ENCODE assay signal across 16 cellular contexts in the genomic region with DNA sequence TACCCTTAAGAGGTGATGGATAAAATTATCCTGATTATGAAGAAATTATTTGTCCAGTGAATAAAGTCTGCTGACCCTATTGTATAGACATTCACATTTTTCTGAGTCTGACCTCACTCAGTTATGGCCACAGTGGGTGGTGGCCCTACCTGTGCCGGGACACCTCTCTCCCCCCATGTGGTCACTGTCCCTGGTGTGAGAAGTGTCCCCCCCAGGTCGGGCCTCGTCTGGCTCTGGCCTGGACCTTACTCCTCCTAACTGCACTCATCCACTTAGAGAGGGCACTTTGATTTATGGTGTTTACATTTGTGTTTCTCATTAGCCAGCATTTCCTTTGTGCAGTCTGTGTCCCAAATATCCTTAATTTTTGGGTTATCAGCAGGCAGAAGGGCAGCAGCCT. TPM values are rescaled to one million over a fixed set of nuclear protein-coding genes. Genes with fewer than 3 reads are reported as not detected.
DNase-seq lines count a peak whose midpoint lies in the region; ATAC-seq, FAIRE-seq and TF ChIP-seq lines count a peak whose summit lies in the region.
"Had no signal": no experiment of that assay in that cellular context is flagged by ENCODE, and none has a peak within 500 bp of the region (broad histone marks: within the 10 kb centered on the region; RNA-seq: fewer than 3 reads in every experiment).

No MANE protein-coding gene starts in this region.

- no peaks in the 10 kb centered on the region for H3K36me3 ChIP-seq in right atrium auricular region
- no peaks in the 10 kb centered on the region for H3K36me3 ChIP-seq in mesenchymal stem cell (ENCODE audit: control insufficient read depth in 1 of 2, insufficient read depth in 2 of 2, low read depth in 1 of 2, low read length in 2 of 2)

- 8% methylated on average over 2 of the region's 3 CpGs for WGBS in mesenchymal stem cell

- H3K9me3 ChIP-seq in right atrium auricular region, result no peaks in the 10 kb centered on the region
- no peaks in the 10 kb centered on the region for H3K9me3 ChIP-seq in mesenchymal stem cell (ENCODE audit: control insufficient read depth, low read length)

- no peak overlapping the region for H3K4me2 ChIP-seq in mesenchymal stem cell (ENCODE audit: low read length, poor library complexity, severe bottlenecking)

- no peak overlapping the region for H3K14ac ChIP-seq in mesenchymal stem cell (ENCODE audit: low read length in 2 of 2)

- DNase-seq in right atrium auricular region (ENCODE audit: low spot score), result peak; percentile 28
- no peak for DNase-seq in left cardiac atrium
- DNase-seq in ecto neural progenitor cell (ENCODE audit: low spot score), result peak; percentile 7
- DNase-seq in mesenchymal stem cell, result peak; percentile 34
- no peak for DNase-seq in urothelium cell line (ENCODE audit: low spot score)
- DNase-seq in NCI-H2029 (lab: John Stamatoyannopoulos, UW), result no peak
- no peak for DNase-seq in activated gamma-delta T cell (lab: John Stamatoyannopoulos, UW)
- DNase-seq: COR-L47, Karpas-422, NCI-H1105 treated with DMSO at 0.1 percent for 48 hours, NCI-H187, NCI-H526 treated with DMSO at 0.1 percent for 48 hours, OCI-M1 had no signal

- no peaks in the 10 kb centered on the region for H3K79me1 ChIP-seq in mesenchymal stem cell (replicated peaks; ENCODE audit: low read length, poor library complexity, severe bottlenecking)

- H2BK12ac ChIP-seq in mesenchymal stem cell (ENCODE audit: low read length in 2 of 2), result peak overlapping the region in 1 of 2 experiments; percentile 33

- H3K4me1 ChIP-seq in right atrium auricular region (peaks cover 0 to 5% of the 10 kb centered on the region in 2 donors), mesenchymal stem cell (ENCODE audit: control insufficient read depth, insufficient read depth, low read depth, low read length) (peaks cover 7% of the 10 kb centered on the region)

- H2AK5ac ChIP-seq in mesenchymal stem cell (ENCODE audit: low read length, severe bottlenecking), result no peak overlapping the region

- H3K4me3 ChIP-seq in right atrium auricular region (no peak overlapping the region), mesenchymal stem cell (ENCODE audit: insufficient read depth in 1 of 2, low read depth in 1 of 2, low read length in 2 of 2) (no peak overlapping the region)

- H3K27ac ChIP-seq in right atrium auricular region (peak overlapping the region; percentile 72 to 75), mesenchymal stem cell (ENCODE audit: low read length, poor library complexity, severe bottlenecking) (no peak overlapping the region)

- TF ChIP-seq CTCF in right atrium auricular region (IDR thresholded peaks at IDR 0.05), result no peak

- no peak overlapping the region for H3K23ac ChIP-seq in mesenchymal stem cell (ENCODE audit: low read length in 2 of 2)

- H4K91ac ChIP-seq in mesenchymal stem cell (ENCODE audit: low read length), result no peak overlapping the region

- H2AFZ ChIP-seq in mesenchymal stem cell (ENCODE audit: low read depth, low read length), result no peak overlapping the region

- no peak overlapping the region for H3K4ac ChIP-seq in mesenchymal stem cell (ENCODE audit: low read depth in 1 of 2, low read length in 2 of 2)

- ATAC-seq in left cardiac atrium (no peak), HG03354 (IDR thresholded peaks at IDR 0.05; ENCODE audit: poor library complexity, severe bottlenecking, unreplicated experiment) (no peak)

- H3K27me3 ChIP-seq in right atrium auricular region (no peaks in the 10 kb centered on the region), mesenchymal stem cell (ENCODE audit: control insufficient read depth in 1 of 2, insufficient read depth in 1 of 2, low read length in 2 of 2) (peaks cover 8 to 11% of the 10 kb centered on the region in 2 experiments)

- H3K9ac ChIP-seq in mesenchymal stem cell (ENCODE audit: low read length), result no peak overlapping the region

- intact Hi-C loops in left cardiac atrium (cut with DNase I), result no loop called here

- peak; percentile 90 for FAIRE-seq in urothelium cell line (lab: Jason Lieb, UNC)
- FAIRE-seq: GM12892, H1 had no signal

- no peak overlapping the region for H4K8ac ChIP-seq in mesenchymal stem cell (ENCODE audit: low read length)

- no peak overlapping the region for H2BK120ac ChIP-seq in mesenchymal stem cell (ENCODE audit: low read depth, low read length)

- no peak overlapping the region for H2BK15ac ChIP-seq in mesenchymal stem cell (ENCODE audit: low read depth, poor library complexity, severe bottlenecking)

- no peak overlapping the region for H2BK5ac ChIP-seq in mesenchymal stem cell (ENCODE audit: low read depth, low read length, poor library complexity, severe bottlenecking)

- H3K18ac ChIP-seq in mesenchymal stem cell (ENCODE audit: low read depth in 1 of 2, low read length in 2 of 2), result no peak overlapping the region

RNA-seq across cellular contexts. Expression of gene ZNF32, which starts 59.6 kb away (rescaled TPM):
- total RNA-seq in right atrium auricular region (10 to 100 TPM; 56.1 to 56.5 TPM), left cardiac atrium (10 to 100 TPM; 41.3 to 41.6 TPM)
- 24.7 TPM for polyA plus RNA-seq in mesenchymal stem cell (2013, experiment 1 of 2)
- 25.4 TPM for polyA plus RNA-seq in mesenchymal stem cell (2013, experiment 2 of 2)

Comparison
In these comparisons a context has a peak if more than half of its experiments do, and no peak if none do; other contexts are left out.
1. DNase-seq: peak in right atrium auricular region (single experiment), ecto neural progenitor cell (single experiment) and mesenchymal stem cell (single experiment); none in left cardiac atrium (single experiment), urothelium cell line (single experiment), NCI-H2029 (single experiment) and activated gamma-delta T cell (single experiment).